ENCODE assay signal across 20 cellular contexts in the genomic region with DNA sequence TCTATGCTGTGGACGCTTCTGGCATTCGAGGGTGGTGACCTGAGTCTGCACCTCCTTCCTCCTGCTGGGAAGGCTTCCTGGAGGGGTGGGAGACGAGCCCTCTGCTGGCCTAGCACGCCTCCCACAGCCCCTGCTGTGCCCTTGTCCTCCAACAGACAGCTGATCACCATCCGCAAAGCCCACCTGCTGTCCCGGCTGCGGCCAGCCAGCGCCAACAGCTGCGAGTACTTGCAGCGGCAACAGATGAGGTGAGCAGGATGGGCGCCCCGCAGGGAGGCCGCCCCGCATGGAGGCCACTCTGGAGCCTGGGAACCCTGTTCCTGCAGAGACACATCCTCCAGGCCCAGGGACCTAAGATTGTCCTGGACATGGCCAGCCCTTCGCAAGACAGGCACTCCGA. TPM values are rescaled to one million over a fixed set of nuclear protein-coding genes. Genes with fewer than 3 reads are reported as not detected.
DNase-seq lines count a peak whose midpoint lies in the region; ATAC-seq and TF ChIP-seq lines count a peak whose summit lies in the region.
"Had no signal": no experiment of that assay in that cellular context is flagged by ENCODE, and none has a peak within 500 bp of the region (broad histone marks: within the 10 kb centered on the region; RNA-seq: fewer than 3 reads in every experiment).

No MANE protein-coding gene starts in this region.

- no peak for TF ChIP-seq POLR2A in heart left ventricle (IDR thresholded peaks at IDR 0.05)

- H3K27me3 ChIP-seq in HUES48 (ENCODE audit: control insufficient read depth, insufficient read depth, low read length) (no peaks in the 10 kb centered on the region), endodermal cell (ENCODE audit: control insufficient read depth, insufficient read depth, low read length, poor library complexity, severe bottlenecking) (no peaks in the 10 kb centered on the region), heart left ventricle (no peaks in the 10 kb centered on the region)
- H3K27me3 ChIP-seq: uterus had no signal

- 23 to 41% methylated on average over 12 to 16 of the region's 16 CpGs for WGBS in endodermal cell (ENCODE audit: insufficient coverage in 1 of 2, insufficient read length in 1 of 2), 2 experiments
- WGBS in heart left ventricle, 4 donors = 60 to 66% (median 64%) methylated on average over 11 to 16 of the region's 16 CpGs

- no peaks in the 10 kb centered on the region for H3K9me3 ChIP-seq in HUES48 (ENCODE audit: control insufficient read depth, insufficient read depth, low read length)
- H3K9me3 ChIP-seq in endodermal cell (ENCODE audit: control insufficient read depth, low read length) = peaks cover 8% of the 10 kb centered on the region
- H3K9me3 ChIP-seq in heart left ventricle = peaks cover 0 to 5% (median 0%) of the 10 kb centered on the region in 12 donors
- H3K9me3 ChIP-seq: Caco-2, uterus had no signal

- DNase-seq in NCI-H345 treated with DMSO at 0.1 percent for 48 hours (lab: John Stamatoyannopoulos, UW; ENCODE audit: unreplicated experiment) (peak; percentile 82), endodermal cell (peak; percentile 92), retina (peak; percentile 64), endothelial cell (ENCODE audit: low spot score) (no peak), heart left ventricle (no peak)
- DNase-seq: activated naive CD8-positive, alpha-beta T cell treated with anti-CD3 and anti-CD28 coated beads, Interleukin-2, amount 10 ng/mL, durations not matched to agents 7 days and 5 days; Caco-2; erythroblast; Kasumi-1; NCI-H446; SIG-M5; stimulated activated CD8-positive, alpha-beta memory T cell treated with anti-CD3 and anti-CD28 coated beads, Interleukin-4, amount 100 ng/mL, for 48 hours; uterus had no signal

- H3K4me3 ChIP-seq in HUES48 (ENCODE audit: low read depth, low read length) = no peak overlapping the region
- no peak overlapping the region for H3K4me3 ChIP-seq in endodermal cell (ENCODE audit: low read length)
- H3K4me3 ChIP-seq in heart left ventricle = no peak overlapping the region
- H3K4me3 ChIP-seq: smooth muscle cell, uterus had no signal

- H3K27ac Mint-ChIP-seq in endodermal cell = peak overlapping the region; percentile 28
- no peak overlapping the region for H3K27ac Mint-ChIP-seq in endothelial cell (ENCODE audit: unreplicated experiment)
- H3K27ac Mint-ChIP-seq: activated naive CD8-positive, alpha-beta T cell treated with anti-CD3 and anti-CD28 coated beads, Interleukin-2, amount 10 ng/mL, durations not matched to agents 7 days and 5 days had no signal

- H3K27ac ChIP-seq in HUES48 (ENCODE audit: low read depth, low read length) (peak overlapping the region; percentile 32), endodermal cell (ENCODE audit: low read depth, low read length) (no peak overlapping the region), heart left ventricle (no peak overlapping the region)
- H3K27ac ChIP-seq: parathyroid adenoma, uterus had no signal

- H3K4me3 Mint-ChIP-seq in endodermal cell (peak overlapping the region; percentile 15), endothelial cell (ENCODE audit: unreplicated experiment) (no peak overlapping the region)
- H3K4me3 Mint-ChIP-seq: activated naive CD8-positive, alpha-beta T cell treated with anti-CD3 and anti-CD28 coated beads, Interleukin-2, amount 10 ng/mL, durations not matched to agents 7 days and 5 days; brain had no signal

- H3K9me3 Mint-ChIP-seq in endodermal cell = peaks cover 12% of the 10 kb centered on the region
- H3K9me3 Mint-ChIP-seq in endothelial cell (ENCODE audit: unreplicated experiment) = no peaks in the 10 kb centered on the region

- H3K27me3 Mint-ChIP-seq in endodermal cell (ENCODE audit: insufficient read depth) (peaks cover 7% of the 10 kb centered on the region), endothelial cell (ENCODE audit: unreplicated experiment) (peaks cover 5% of the 10 kb centered on the region)

- H3K9ac ChIP-seq in HUES48 (ENCODE audit: low read depth, low read length) (no peak overlapping the region), endodermal cell (ENCODE audit: extremely low read depth, low read length, poor library complexity, severe bottlenecking) (no peak overlapping the region)
- H3K9ac ChIP-seq: parathyroid adenoma had no signal

- no peaks in the 10 kb centered on the region for H3K36me3 Mint-ChIP-seq in endodermal cell (ENCODE audit: low read depth)
- H3K36me3 Mint-ChIP-seq in endothelial cell (ENCODE audit: low read depth, unreplicated experiment) = no peaks in the 10 kb centered on the region
- H3K36me3 Mint-ChIP-seq: brain had no signal

- intact Hi-C loops in heart left ventricle (cut with DNase I) = no loop called here

- ATAC-seq in heart left ventricle (no peak), HG02938 (IDR thresholded peaks at IDR 0.05; ENCODE audit: unreplicated experiment) (no peak)

- H3K4me1 Mint-ChIP-seq in endodermal cell (peaks cover 12% of the 10 kb centered on the region), endothelial cell (ENCODE audit: unreplicated experiment) (no peaks in the 10 kb centered on the region)
- H3K4me1 Mint-ChIP-seq: activated naive CD8-positive, alpha-beta T cell treated with anti-CD3 and anti-CD28 coated beads, Interleukin-2, amount 10 ng/mL, durations not matched to agents 7 days and 5 days had no signal

- H3K36me3 ChIP-seq in HUES48 (ENCODE audit: control insufficient read depth, insufficient read depth, low read length) (no peaks in the 10 kb centered on the region), endodermal cell (ENCODE audit: control insufficient read depth, insufficient read depth, low read length) (no peaks in the 10 kb centered on the region), heart left ventricle (no peaks in the 10 kb centered on the region)
- H3K36me3 ChIP-seq: uterus had no signal

- peaks cover 15% of the 10 kb centered on the region for H3K4me1 ChIP-seq in HUES48 (ENCODE audit: control insufficient read depth, insufficient read depth, low read length)
- H3K4me1 ChIP-seq in endodermal cell (ENCODE audit: control insufficient read depth, insufficient read depth, low read length) = peaks cover 5% of the 10 kb centered on the region
- H3K4me1 ChIP-seq in heart left ventricle = no peaks in the 10 kb centered on the region
- H3K4me1 ChIP-seq: Caco-2, parathyroid adenoma, uterus had no signal

- TF ChIP-seq CTCF in endodermal cell (conservative IDR thresholded peaks at IDR 0.05) = no peak
- no peak for TF ChIP-seq CTCF in endothelial cell (IDR thresholded peaks at IDR 0.05; ENCODE audit: unreplicated experiment)
- TF ChIP-seq CTCF in heart left ventricle (IDR thresholded peaks at IDR 0.05) = no peak

RNA-seq across cellular contexts. Expression of a gene that starts 21.6 kb away (rescaled TPM):
- total RNA-seq in endodermal cell (10 to 100 TPM; 46.8 to 49.6 TPM), endothelial cell (ENCODE audit: unreplicated experiment) (31.0 TPM), heart left ventricle (10 to 100 TPM in 8 of 9 donors, 1 to 10 TPM in 1; 9.1 to 38.9 (median 18.7) TPM)
- 28.8 TPM for polyA plus RNA-seq in endodermal cell (2013, experiment 1 of 2)
- polyA plus RNA-seq in endodermal cell (2013, experiment 2 of 2) = 24.7 TPM
- 10 to 100 TPM; 23.7 to 33.9 TPM for polyA plus RNA-seq in heart left ventricle

RNA-seq across cellular contexts. Expression of a gene that starts 31.6 kb away (rescaled TPM):
- total RNA-seq in endodermal cell = 10 to 100 TPM; 66.9 to 71.4 TPM
- 52.3 TPM for polyA plus RNA-seq in endodermal cell (2013, experiment 1 of 2)
- 45.0 TPM for polyA plus RNA-seq in endodermal cell (2013, experiment 2 of 2)
- 82.5 TPM for total RNA-seq in endothelial cell (ENCODE audit: unreplicated experiment)
- total RNA-seq in heart left ventricle = 10 to 100 TPM; 28.5 to 75.0 (median 42.0) TPM
- 10 to 100 TPM; 17.9 to 36.9 TPM for polyA plus RNA-seq in heart left ventricle

RNA-seq across cellular contexts. Expression of a gene that starts 36.9 kb away (rescaled TPM):
- total RNA-seq in endodermal cell (1 to 10 TPM; 1.5 to 1.6 TPM), endothelial cell (ENCODE audit: unreplicated experiment) (0.54 TPM), heart left ventricle (under 1 TPM in 7 of 9 donors, not detected in 2; 0.05 to 0.19 (median 0.15) TPM)
- polyA plus RNA-seq in endodermal cell (2013, experiment 1 of 2) = 0.57 TPM
- polyA plus RNA-seq in endodermal cell (2013, experiment 2 of 2) = 0.70 TPM
- polyA plus RNA-seq in heart left ventricle = under 1 TPM; 0.01 to 0.04 TPM
- total RNA-seq: dermis microvascular lymphatic vessel endothelial cell, glomerular endothelial cell had no signal
- polyA plus RNA-seq: smooth muscle cell had no signal

RNA-seq across cellular contexts. Expression of a gene that starts 54.5 kb away (rescaled TPM):
- total RNA-seq in endodermal cell (10 to 100 TPM; 41.8 to 64.4 TPM), endothelial cell (ENCODE audit: unreplicated experiment) (25.6 TPM), heart left ventricle (10 to 100 TPM; 44.6 to 51.1 (median 46.4) TPM)
- polyA plus RNA-seq in endodermal cell (2013, experiment 1 of 2) = 41.6 TPM
- polyA plus RNA-seq in endodermal cell (2013, experiment 2 of 2) = 36.6 TPM
- 10 to 100 TPM; 33.3 to 44.6 TPM for polyA plus RNA-seq in heart left ventricle

Comparison
In these comparisons a context has a peak if more than half of its experiments do, and no peak if none do; other contexts are left out.
1. DNase-seq: peak in NCI-H345 treated with DMSO at 0.1 percent for 48 hours (single experiment), endodermal cell (single experiment) and retina (single experiment); none in endothelial cell (single experiment) and heart left ventricle (0 of 5).